1 cellular context compared by ENCODE assay signal in the genomic region with DNA sequence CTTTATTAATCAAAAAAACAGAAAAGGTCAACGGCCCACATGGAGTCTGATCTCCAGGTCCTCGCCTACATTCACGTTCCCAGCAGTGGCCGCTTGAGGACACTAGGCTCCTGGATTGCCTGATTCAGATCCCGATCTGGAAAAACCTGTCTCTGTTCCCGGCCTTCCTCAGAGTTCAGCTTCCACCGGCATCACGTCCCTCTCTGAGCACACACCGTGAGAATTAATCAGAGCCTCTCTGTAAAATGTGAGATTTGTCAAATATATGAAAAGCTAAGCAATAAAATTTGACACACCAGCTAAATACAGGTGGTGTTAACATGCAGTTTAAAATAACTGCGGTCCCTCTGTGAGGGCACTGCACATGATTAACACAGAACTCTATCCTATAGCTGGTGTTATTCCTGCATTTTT.
A peak's percentile ranks its signal among the peaks of the same experiment; 100 is the strongest.
TF ChIP-seq lines count a peak whose summit lies in the region.

No MANE protein-coding gene starts in this region.

TF ChIP-seq in HepG2, 621 proteins besides CTCF, POLR2A, EP300 and RAD21 (continued from another document and continues in another):
- TF ChIP-seq, protein P1, sequence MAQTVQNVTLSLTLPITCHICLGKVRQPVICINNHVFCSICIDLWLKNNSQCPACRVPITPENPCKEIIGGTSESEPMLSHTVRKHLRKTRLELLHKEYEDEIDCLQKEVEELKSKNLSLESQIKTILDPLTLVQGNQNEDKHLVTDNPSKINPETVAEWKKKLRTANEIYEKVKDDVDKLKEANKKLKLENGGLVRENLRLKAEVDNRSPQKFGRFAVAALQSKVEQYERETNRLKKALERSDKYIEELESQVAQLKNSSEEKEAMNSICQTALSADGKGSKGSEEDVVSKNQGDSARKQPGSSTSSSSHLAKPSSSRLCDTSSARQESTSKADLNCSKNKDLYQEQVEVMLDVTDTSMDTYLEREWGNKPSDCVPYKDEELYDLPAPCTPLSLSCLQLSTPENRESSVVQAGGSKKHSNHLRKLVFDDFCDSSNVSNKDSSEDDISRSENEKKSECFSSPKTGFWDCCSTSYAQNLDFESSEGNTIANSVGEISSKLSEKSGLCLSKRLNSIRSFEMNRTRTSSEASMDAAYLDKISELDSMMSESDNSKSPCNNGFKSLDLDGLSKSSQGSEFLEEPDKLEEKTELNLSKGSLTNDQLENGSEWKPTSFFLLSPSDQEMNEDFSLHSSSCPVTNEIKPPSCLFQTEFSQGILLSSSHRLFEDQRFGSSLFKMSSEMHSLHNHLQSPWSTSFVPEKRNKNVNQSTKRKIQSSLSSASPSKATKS (CRISPR knock-in tag; IDR thresholded peaks at IDR 0.05): no peak
- TF ChIP-seq KLF9 (CRISPR knock-in tag; IDR thresholded peaks at IDR 0.05; ENCODE audit: low read depth): 0 out of 2 replicates have a peak, but pooled peaks have one; percentile 38
- no peak for TF ChIP-seq NAIF1 (CRISPR knock-in tag; IDR thresholded peaks at IDR 0.05; ENCODE audit: borderline replicate concordance)
- no peak for TF ChIP-seq MTA1 (CRISPR knock-in tag; IDR thresholded peaks at IDR 0.05; ENCODE audit: borderline replicate concordance)
- TF ChIP-seq, protein P2, sequence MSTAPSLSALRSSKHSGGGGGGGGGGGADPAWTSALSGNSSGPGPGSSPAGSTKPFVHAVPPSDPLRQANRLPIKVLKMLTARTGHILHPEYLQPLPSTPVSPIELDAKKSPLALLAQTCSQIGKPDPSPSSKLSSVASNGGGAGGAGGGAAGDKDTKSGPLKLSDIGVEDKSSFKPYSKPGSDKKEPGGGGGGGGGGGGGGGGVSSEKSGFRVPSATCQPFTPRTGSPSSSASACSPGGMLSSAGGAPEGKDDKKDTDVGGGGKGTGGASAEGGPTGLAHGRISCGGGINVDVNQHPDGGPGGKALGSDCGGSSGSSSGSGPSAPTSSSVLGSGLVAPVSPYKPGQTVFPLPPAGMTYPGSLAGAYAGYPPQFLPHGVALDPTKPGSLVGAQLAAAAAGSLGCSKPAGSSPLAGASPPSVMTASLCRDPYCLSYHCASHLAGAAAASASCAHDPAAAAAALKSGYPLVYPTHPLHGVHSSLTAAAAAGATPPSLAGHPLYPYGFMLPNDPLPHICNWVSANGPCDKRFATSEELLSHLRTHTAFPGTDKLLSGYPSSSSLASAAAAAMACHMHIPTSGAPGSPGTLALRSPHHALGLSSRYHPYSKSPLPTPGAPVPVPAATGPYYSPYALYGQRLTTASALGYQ (CRISPR knock-in tag; IDR thresholded peaks at IDR 0.05): 0 out of 2 replicates have a peak, but pooled peaks have one; percentile 28
- TF ChIP-seq NFRKB (IDR thresholded peaks at IDR 0.05): no peak
- TF ChIP-seq, protein P3, sequence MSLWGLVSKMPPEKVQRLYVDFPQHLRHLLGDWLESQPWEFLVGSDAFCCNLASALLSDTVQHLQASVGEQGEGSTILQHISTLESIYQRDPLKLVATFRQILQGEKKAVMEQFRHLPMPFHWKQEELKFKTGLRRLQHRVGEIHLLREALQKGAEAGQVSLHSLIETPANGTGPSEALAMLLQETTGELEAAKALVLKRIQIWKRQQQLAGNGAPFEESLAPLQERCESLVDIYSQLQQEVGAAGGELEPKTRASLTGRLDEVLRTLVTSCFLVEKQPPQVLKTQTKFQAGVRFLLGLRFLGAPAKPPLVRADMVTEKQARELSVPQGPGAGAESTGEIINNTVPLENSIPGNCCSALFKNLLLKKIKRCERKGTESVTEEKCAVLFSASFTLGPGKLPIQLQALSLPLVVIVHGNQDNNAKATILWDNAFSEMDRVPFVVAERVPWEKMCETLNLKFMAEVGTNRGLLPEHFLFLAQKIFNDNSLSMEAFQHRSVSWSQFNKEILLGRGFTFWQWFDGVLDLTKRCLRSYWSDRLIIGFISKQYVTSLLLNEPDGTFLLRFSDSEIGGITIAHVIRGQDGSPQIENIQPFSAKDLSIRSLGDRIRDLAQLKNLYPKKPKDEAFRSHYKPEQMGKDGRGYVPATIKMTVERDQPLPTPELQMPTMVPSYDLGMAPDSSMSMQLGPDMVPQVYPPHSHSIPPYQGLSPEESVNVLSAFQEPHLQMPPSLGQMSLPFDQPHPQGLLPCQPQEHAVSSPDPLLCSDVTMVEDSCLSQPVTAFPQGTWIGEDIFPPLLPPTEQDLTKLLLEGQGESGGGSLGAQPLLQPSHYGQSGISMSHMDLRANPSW (CRISPR knock-in tag; IDR thresholded peaks at IDR 0.05; ENCODE audit: borderline replicate concordance): no peak
- TF ChIP-seq ZNF672 (CRISPR knock-in tag; IDR thresholded peaks at IDR 0.05): no peak
- no peak for TF ChIP-seq MLLT10 (CRISPR knock-in tag; IDR thresholded peaks at IDR 0.05)
- TF ChIP-seq ZFP37 (CRISPR knock-in tag; IDR thresholded peaks at IDR 0.05; ENCODE audit: borderline replicate concordance): 0 out of 2 replicates have a peak, but pooled peaks have one; percentile 60
- TF ChIP-seq ZSCAN29 (CRISPR knock-in tag; conservative IDR thresholded peaks at IDR 0.05): no peak
- TF ChIP-seq POLR2G (IDR thresholded peaks at IDR 0.05; ENCODE audit: low read depth, low read length): no peak
- no peak for TF ChIP-seq NPAS2 (CRISPR knock-in tag; IDR thresholded peaks at IDR 0.05; ENCODE audit: borderline replicate concordance)
- no peak for TF ChIP-seq GTF3A (CRISPR knock-in tag; conservative IDR thresholded peaks at IDR 0.05)
- TF ChIP-seq SAFB2 (CRISPR knock-in tag; IDR thresholded peaks at IDR 0.05; ENCODE audit: borderline replicate concordance, low read depth): no peak
- TF ChIP-seq, protein P4, sequence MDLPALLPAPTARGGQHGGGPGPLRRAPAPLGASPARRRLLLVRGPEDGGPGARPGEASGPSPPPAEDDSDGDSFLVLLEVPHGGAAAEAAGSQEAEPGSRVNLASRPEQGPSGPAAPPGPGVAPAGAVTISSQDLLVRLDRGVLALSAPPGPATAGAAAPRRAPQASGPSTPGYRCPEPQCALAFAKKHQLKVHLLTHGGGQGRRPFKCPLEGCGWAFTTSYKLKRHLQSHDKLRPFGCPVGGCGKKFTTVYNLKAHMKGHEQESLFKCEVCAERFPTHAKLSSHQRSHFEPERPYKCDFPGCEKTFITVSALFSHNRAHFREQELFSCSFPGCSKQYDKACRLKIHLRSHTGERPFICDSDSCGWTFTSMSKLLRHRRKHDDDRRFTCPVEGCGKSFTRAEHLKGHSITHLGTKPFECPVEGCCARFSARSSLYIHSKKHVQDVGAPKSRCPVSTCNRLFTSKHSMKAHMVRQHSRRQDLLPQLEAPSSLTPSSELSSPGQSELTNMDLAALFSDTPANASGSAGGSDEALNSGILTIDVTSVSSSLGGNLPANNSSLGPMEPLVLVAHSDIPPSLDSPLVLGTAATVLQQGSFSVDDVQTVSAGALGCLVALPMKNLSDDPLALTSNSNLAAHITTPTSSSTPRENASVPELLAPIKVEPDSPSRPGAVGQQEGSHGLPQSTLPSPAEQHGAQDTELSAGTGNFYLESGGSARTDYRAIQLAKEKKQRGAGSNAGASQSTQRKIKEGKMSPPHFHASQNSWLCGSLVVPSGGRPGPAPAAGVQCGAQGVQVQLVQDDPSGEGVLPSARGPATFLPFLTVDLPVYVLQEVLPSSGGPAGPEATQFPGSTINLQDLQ (CRISPR knock-in tag; IDR thresholded peaks at IDR 0.05): no peak
- TF ChIP-seq, protein P5, sequence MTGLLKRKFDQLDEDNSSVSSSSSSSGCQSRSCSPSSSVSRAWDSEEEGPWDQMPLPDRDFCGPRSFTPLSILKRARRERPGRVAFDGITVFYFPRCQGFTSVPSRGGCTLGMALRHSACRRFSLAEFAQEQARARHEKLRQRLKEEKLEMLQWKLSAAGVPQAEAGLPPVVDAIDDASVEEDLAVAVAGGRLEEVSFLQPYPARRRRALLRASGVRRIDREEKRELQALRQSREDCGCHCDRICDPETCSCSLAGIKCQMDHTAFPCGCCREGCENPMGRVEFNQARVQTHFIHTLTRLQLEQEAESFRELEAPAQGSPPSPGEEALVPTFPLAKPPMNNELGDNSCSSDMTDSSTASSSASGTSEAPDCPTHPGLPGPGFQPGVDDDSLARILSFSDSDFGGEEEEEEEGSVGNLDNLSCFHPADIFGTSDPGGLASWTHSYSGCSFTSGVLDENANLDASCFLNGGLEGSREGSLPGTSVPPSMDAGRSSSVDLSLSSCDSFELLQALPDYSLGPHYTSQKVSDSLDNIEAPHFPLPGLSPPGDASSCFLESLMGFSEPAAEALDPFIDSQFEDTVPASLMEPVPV (CRISPR knock-in tag; IDR thresholded peaks at IDR 0.05): no peak
- TF ChIP-seq, protein P6, sequence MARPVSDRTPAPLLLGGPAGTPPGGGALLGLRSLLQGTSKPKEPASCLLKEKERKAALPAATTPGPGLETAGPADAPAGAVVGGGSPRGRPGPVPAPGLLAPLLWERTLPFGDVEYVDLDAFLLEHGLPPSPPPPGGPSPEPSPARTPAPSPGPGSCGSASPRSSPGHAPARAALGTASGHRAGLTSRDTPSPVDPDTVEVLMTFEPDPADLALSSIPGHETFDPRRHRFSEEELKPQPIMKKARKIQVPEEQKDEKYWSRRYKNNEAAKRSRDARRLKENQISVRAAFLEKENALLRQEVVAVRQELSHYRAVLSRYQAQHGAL (CRISPR knock-in tag; IDR thresholded peaks at IDR 0.05; ENCODE audit: not compliant biosample characterization): no peak
- TF ChIP-seq STAT5B (CRISPR knock-in tag; IDR thresholded peaks at IDR 0.05): no peak
- TF ChIP-seq ARNT2 (CRISPR knock-in tag; IDR thresholded peaks at IDR 0.05; ENCODE audit: low read depth): no peak
- peak; percentile 40 for TF ChIP-seq ASH2L (IDR thresholded peaks at IDR 0.05; ENCODE audit: insufficient read length, low read depth, low read length)
- TF ChIP-seq, protein P7, sequence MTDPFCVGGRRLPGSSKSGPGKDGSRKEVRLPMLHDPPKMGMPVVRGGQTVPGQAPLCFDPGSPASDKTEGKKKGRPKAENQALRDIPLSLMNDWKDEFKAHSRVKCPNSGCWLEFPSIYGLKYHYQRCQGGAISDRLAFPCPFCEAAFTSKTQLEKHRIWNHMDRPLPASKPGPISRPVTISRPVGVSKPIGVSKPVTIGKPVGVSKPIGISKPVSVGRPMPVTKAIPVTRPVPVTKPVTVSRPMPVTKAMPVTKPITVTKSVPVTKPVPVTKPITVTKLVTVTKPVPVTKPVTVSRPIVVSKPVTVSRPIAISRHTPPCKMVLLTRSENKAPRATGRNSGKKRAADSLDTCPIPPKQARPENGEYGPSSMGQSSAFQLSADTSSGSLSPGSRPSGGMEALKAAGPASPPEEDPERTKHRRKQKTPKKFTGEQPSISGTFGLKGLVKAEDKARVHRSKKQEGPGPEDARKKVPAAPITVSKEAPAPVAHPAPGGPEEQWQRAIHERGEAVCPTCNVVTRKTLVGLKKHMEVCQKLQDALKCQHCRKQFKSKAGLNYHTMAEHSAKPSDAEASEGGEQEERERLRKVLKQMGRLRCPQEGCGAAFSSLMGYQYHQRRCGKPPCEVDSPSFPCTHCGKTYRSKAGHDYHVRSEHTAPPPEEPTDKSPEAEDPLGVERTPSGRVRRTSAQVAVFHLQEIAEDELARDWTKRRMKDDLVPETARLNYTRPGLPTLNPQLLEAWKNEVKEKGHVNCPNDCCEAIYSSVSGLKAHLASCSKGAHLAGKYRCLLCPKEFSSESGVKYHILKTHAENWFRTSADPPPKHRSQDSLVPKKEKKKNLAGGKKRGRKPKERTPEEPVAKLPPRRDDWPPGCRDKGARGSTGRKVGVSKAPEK (CRISPR knock-in tag; IDR thresholded peaks at IDR 0.05; ENCODE audit: borderline replicate concordance): no peak
- TF ChIP-seq MAFK (conservative IDR thresholded peaks at IDR 0.05 in 1 of 2, IDR thresholded peaks at IDR 0.05 in 1 of 2; ENCODE audit: low read length in 2 of 2): peak in 1 of 2 experiments; percentile 48; a peak in 2 of 4 replicates
- TF ChIP-seq ZNF607 (CRISPR knock-in tag; IDR thresholded peaks at IDR 0.05; ENCODE audit: borderline replicate concordance): 0 out of 2 replicates have a peak, but pooled peaks have one; percentile 36
- no peak for TF ChIP-seq ZNF589 (CRISPR knock-in tag; conservative IDR thresholded peaks at IDR 0.05)
- TF ChIP-seq, protein P8, sequence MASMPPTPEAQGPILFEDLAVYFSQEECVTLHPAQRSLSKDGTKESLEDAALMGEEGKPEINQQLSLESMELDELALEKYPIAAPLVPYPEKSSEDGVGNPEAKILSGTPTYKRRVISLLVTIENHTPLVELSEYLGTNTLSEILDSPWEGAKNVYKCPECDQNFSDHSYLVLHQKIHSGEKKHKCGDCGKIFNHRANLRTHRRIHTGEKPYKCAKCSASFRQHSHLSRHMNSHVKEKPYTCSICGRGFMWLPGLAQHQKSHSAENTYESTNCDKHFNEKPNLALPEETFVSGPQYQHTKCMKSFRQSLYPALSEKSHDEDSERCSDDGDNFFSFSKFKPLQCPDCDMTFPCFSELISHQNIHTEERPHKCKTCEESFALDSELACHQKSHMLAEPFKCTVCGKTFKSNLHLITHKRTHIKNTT (CRISPR knock-in tag; IDR thresholded peaks at IDR 0.05): no peak
- TF ChIP-seq MYNN (CRISPR knock-in tag; IDR thresholded peaks at IDR 0.05; ENCODE audit: low read depth): no peak
- no peak for TF ChIP-seq ZNF253 (CRISPR knock-in tag; IDR thresholded peaks at IDR 0.05; ENCODE audit: borderline replicate concordance)
- TF ChIP-seq U2AF2 (IDR thresholded peaks at IDR 0.05; ENCODE audit: low read depth, low read length): no peak
- peak; percentile 99 for TF ChIP-seq STAG1 (CRISPR knock-in tag; IDR thresholded peaks at IDR 0.05)
- TF ChIP-seq ZNF230 (CRISPR knock-in tag; IDR thresholded peaks at IDR 0.05): no peak; the same call in 1 of the 2 replicates
- TF ChIP-seq NR3C1 (CRISPR knock-in tag; IDR thresholded peaks at IDR 0.05): no peak
- TF ChIP-seq, protein P9, sequence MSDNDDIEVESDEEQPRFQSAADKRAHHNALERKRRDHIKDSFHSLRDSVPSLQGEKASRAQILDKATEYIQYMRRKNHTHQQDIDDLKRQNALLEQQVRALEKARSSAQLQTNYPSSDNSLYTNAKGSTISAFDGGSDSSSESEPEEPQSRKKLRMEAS (IDR thresholded peaks at IDR 0.05): 0 out of 2 replicates have a peak, but pooled peaks have one; percentile 37
- TF ChIP-seq MXD4 (CRISPR knock-in tag; IDR thresholded peaks at IDR 0.05): no peak; the same call in 1 of the 2 replicates
- no peak for TF ChIP-seq ELF1 (CRISPR knock-in tag; IDR thresholded peaks at IDR 0.05)
- peak; percentile 35; the same call in 1 of the 2 replicates for TF ChIP-seq FOXO1 (CRISPR knock-in tag; IDR thresholded peaks at IDR 0.05)
